16 cellular contexts compared by ENCODE assay signal in genomic region chr11:134636071-134636470, GRCh38.
"Had no signal": no experiment of that assay in that cellular context is flagged by ENCODE, and none has a peak within 500 bp of the region (broad histone marks: within the 10 kb centered on the region; RNA-seq: fewer than 3 reads in every experiment).

No MANE protein-coding gene starts in this region.

- H3K9me3 Mint-ChIP-seq: activated naive CD4-positive, alpha-beta T cell treated with anti-CD3 and anti-CD28 coated beads, Interleukin-2, amount 50 U/mL, for 24 hours; activated T-cell treated with anti-CD3 and anti-CD28 coated beads, Interleukin-2, amount 50 U/mL, for 72 hours; brain; memory B cell; neural crest cell; stimulated activated naive CD8-positive, alpha-beta T cell treated with anti-CD3 and anti-CD28 coated beads, Interleukin-15, Interleukin-2, amounts not matched to agents 100 ng/mL and 50 ng/mL, for 24 hours; T-helper 2 cell treated with Interferon-gamma antibody and Interleukin-4, amounts not matched to agents 5 μg/mL and 100 μg/mL, for 36 hours had no signal

- H3K36me3 ChIP-seq: thyroid gland had no signal

- H3K4me1 ChIP-seq: thyroid gland had no signal

- H3K36me3 Mint-ChIP-seq: activated naive CD4-positive, alpha-beta T cell treated with anti-CD3 and anti-CD28 coated beads, Interleukin-2, amount 50 U/mL, for 24 hours; brain; memory B cell had no signal

- H3K4me3 Mint-ChIP-seq: activated naive CD4-positive, alpha-beta T cell treated with anti-CD3 and anti-CD28 coated beads, Interleukin-2, amount 50 U/mL, for 24 hours; activated T-cell treated with anti-CD3 and anti-CD28 coated beads, Interleukin-2, amount 50 U/mL, for 72 hours; brain; memory B cell; neural crest cell; stimulated activated naive CD8-positive, alpha-beta T cell treated with anti-CD3 and anti-CD28 coated beads, Interleukin-15, Interleukin-2, amounts not matched to agents 100 ng/mL and 50 ng/mL, for 24 hours; T-helper 2 cell treated with Interferon-gamma antibody and Interleukin-4, amounts not matched to agents 5 μg/mL and 100 μg/mL, for 36 hours had no signal

- FAIRE-seq: endothelial cell of umbilical vein, urothelium cell line had no signal

- H3K4me3 ChIP-seq: thyroid gland had no signal

- H3K27ac ChIP-seq: thyroid gland had no signal

- H3K27ac Mint-ChIP-seq: activated naive CD4-positive, alpha-beta T cell treated with anti-CD3 and anti-CD28 coated beads, Interleukin-2, amount 50 U/mL, for 24 hours; activated T-cell treated with anti-CD3 and anti-CD28 coated beads, Interleukin-2, amount 50 U/mL, for 72 hours; brain; memory B cell; stimulated activated naive CD8-positive, alpha-beta T cell treated with anti-CD3 and anti-CD28 coated beads, Interleukin-15, Interleukin-2, amounts not matched to agents 100 ng/mL and 50 ng/mL, for 24 hours; T-helper 2 cell treated with Interferon-gamma antibody and Interleukin-4, amounts not matched to agents 5 μg/mL and 100 μg/mL, for 36 hours had no signal

- H3K9me3 ChIP-seq: thyroid gland had no signal

- ATAC-seq: activated T-cell treated with anti-CD3 and anti-CD28 coated beads, Interleukin-2, amount 50 U/mL, for 72 hours; esophagus mucosa; SK-N-SH treated with all-trans-retinoic acid at 6 μM for 48 hours had no signal

- H3K4me1 Mint-ChIP-seq: activated naive CD4-positive, alpha-beta T cell treated with anti-CD3 and anti-CD28 coated beads, Interleukin-2, amount 50 U/mL, for 24 hours; memory B cell; neural crest cell had no signal

- DNase-seq: activated gamma-delta T cell treated with Interleukin-2 at 50 U/mL for 16 hours; activated T-cell treated with anti-CD3 and anti-CD28 coated beads, Interleukin-2, amount 50 U/mL, for 72 hours; effector memory CD4-positive, alpha-beta T cell; foreskin melanocyte; stimulated activated CD4-positive, alpha-beta T cell treated with anti-CD3 and anti-CD28 coated beads, Interleukin-4, amount 100 ng/mL, for 24 hours; thyroid gland had no signal

- H3K27me3 ChIP-seq: thyroid gland had no signal
